In the genomic region with DNA sequence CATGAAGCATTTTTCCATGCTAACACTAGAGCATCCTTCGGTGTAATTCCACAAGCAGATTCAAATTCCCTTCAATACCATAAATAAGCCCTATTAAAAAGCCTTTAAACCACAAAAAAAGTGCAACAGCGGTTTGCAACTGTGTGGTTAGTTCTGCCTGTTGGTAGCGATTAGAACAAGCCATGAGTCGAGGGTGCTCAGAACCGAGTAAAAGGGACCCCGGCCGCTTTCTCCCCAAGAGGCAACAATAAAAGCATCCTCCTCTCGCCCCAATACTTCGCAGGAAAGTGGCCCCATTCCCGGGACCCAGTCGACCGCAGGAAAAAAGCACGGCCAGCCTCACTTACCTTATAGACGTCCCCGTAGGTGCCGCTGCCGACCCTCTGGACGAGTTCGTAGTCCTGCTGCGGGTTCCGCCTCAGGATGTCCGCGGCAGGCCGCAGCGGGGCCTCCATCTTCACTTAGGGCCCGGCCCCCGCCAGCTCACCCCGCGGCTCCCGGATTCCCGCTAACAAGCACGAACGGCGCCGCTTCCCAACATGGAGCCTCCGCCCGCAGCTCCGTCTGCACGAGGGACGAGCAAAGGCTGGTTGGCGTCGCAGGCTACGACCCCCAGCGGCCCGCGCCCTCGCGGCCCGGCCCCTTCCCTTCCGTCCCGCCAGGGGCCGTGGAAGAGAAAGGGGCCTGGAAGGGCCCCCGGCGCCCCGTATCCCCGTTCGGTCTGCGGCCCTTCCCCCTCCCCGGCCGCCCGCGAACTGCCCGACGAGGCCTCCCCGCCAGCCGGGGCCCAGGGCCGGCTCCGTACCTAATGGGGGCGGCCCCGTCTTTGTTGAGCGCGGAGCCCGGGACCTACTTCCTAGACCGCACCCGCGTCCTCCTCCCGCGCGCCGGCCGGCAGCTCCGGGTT, we compare ENCODE assay signal across 2 cellular contexts.
A peak's percentile ranks its signal among the peaks of the same experiment; 100 is the strongest.
TF ChIP-seq lines count a peak whose summit lies in the region.

No MANE protein-coding gene starts in this region.

TF ChIP-seq in HCT116, 20 proteins besides CTCF, POLR2A, EP300 and RAD21:
- TF ChIP-seq JUND (IDR thresholded peaks at IDR 0.05) (no peak), ZFX (IDR thresholded peaks at IDR 0.05) (peak; percentile 99), CBX3 (IDR thresholded peaks at IDR 0.05; ENCODE audit: low read depth) (0 out of 2 replicates have a peak, but pooled peaks have one; percentile 6), ELF1 (IDR thresholded peaks at IDR 0.05; ENCODE audit: borderline replicate concordance, low read depth) (no peak), YY1 (IDR thresholded peaks at IDR 0.05; ENCODE audit: extremely low read depth, insufficient replicate concordance, low read depth, low read length) (peak; percentile 8)

TF ChIP-seq in H1, 55 proteins besides CTCF, POLR2A, EP300 and RAD21:
- TF ChIP-seq TAF7 (optimal IDR thresholded peaks at IDR 0.05; ENCODE audit: borderline replicate concordance, low read depth, low read length), result no peak
- TF ChIP-seq, protein P1, sequence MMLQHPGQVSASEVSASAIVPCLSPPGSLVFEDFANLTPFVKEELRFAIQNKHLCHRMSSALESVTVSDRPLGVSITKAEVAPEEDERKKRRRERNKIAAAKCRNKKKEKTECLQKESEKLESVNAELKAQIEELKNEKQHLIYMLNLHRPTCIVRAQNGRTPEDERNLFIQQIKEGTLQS (IDR thresholded peaks at IDR 0.05; ENCODE audit: insufficient read depth, low read depth, low read length), result no peak
- no peak for TF ChIP-seq GABPA (IDR thresholded peaks at IDR 0.05; ENCODE audit: borderline replicate concordance, insufficient read depth, low read length)
- TF ChIP-seq POLR2AphosphoS5 (IDR thresholded peaks at IDR 0.05; ENCODE audit: low read depth, low read length), result peak; percentile 21; the same call in 1 of the 2 replicates
- TF ChIP-seq SAP30 (IDR thresholded peaks at IDR 0.05; ENCODE audit: insufficient read depth, insufficient replicate concordance, low read length), result no peak
- peak; percentile 43; the same call in 1 of the 2 replicates for TF ChIP-seq YY1 (IDR thresholded peaks at IDR 0.05; ENCODE audit: low read depth, low read length)
- no peak for TF ChIP-seq JUN (IDR thresholded peaks at IDR 0.05; ENCODE audit: low read depth, low read length)
- TF ChIP-seq KDM1A (IDR thresholded peaks at IDR 0.05; ENCODE audit: borderline replicate concordance, low read length), result no peak
- TF ChIP-seq, protein P2, sequence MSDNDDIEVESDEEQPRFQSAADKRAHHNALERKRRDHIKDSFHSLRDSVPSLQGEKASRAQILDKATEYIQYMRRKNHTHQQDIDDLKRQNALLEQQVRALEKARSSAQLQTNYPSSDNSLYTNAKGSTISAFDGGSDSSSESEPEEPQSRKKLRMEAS (IDR thresholded peaks at IDR 0.05), result peak; percentile 71
- peak; percentile 76 for TF ChIP-seq KDM4A (IDR thresholded peaks at IDR 0.05; ENCODE audit: low read depth, low read length, severe bottlenecking)
- TF ChIP-seq, protein P3, sequence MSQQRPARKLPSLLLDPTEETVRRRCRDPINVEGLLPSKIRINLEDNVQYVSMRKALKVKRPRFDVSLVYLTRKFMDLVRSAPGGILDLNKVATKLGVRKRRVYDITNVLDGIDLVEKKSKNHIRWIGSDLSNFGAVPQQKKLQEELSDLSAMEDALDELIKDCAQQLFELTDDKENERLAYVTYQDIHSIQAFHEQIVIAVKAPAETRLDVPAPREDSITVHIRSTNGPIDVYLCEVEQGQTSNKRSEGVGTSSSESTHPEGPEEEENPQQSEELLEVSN (IDR thresholded peaks at IDR 0.05), result peak; percentile 71
- TF ChIP-seq SP1 (IDR thresholded peaks at IDR 0.05; ENCODE audit: low read depth, low read length), result no peak
- no peak for TF ChIP-seq SRF (IDR thresholded peaks at IDR 0.05; ENCODE audit: low read depth, low read length)
- no peak for TF ChIP-seq SP4 (IDR thresholded peaks at IDR 0.05; ENCODE audit: low read length)
- TF ChIP-seq, protein P4, sequence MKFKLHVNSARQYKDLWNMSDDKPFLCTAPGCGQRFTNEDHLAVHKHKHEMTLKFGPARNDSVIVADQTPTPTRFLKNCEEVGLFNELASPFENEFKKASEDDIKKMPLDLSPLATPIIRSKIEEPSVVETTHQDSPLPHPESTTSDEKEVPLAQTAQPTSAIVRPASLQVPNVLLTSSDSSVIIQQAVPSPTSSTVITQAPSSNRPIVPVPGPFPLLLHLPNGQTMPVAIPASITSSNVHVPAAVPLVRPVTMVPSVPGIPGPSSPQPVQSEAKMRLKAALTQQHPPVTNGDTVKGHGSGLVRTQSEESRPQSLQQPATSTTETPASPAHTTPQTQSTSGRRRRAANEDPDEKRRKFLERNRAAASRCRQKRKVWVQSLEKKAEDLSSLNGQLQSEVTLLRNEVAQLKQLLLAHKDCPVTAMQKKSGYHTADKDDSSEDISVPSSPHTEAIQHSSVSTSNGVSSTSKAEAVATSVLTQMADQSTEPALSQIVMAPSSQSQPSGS (IDR thresholded peaks at IDR 0.05; ENCODE audit: low read length), result no peak
- peak; percentile 71; the same call in 1 of the 2 replicates for TF ChIP-seq RBBP5 (IDR thresholded peaks at IDR 0.05; ENCODE audit: borderline replicate concordance, low read depth, low read length)
- TF ChIP-seq CTBP2 (IDR thresholded peaks at IDR 0.05; ENCODE audit: borderline replicate concordance, insufficient read depth, insufficient read length, low read length), result peak; percentile 16
- TF ChIP-seq ASH2L (IDR thresholded peaks at IDR 0.05; ENCODE audit: low read length), result peak; percentile 91
- TF ChIP-seq CBX5 (IDR thresholded peaks at IDR 0.05; ENCODE audit: low read depth, low read length), result no peak
- no peak for TF ChIP-seq FOSL1 (IDR thresholded peaks at IDR 0.05; ENCODE audit: insufficient read depth, low read depth, low read length)
- no peak for TF ChIP-seq TEAD4 (IDR thresholded peaks at IDR 0.05; ENCODE audit: low read depth, low read length)
- TF ChIP-seq POU5F1 (IDR thresholded peaks at IDR 0.05; ENCODE audit: low read depth, low read length), result no peak
- no peak for TF ChIP-seq NRF1 (IDR thresholded peaks at IDR 0.05; ENCODE audit: low read depth, low read length)
- no peak for TF ChIP-seq TBP (IDR thresholded peaks at IDR 0.05; ENCODE audit: low read depth, low read length)
- peak; percentile 80 for TF ChIP-seq PHF8 (conservative IDR thresholded peaks at IDR 0.05; ENCODE audit: low read depth, low read length)
- no peak for TF ChIP-seq KDM5A (IDR thresholded peaks at IDR 0.05; ENCODE audit: low read length)
